ENCODE assay signal across 19 cellular contexts in the genomic region with DNA sequence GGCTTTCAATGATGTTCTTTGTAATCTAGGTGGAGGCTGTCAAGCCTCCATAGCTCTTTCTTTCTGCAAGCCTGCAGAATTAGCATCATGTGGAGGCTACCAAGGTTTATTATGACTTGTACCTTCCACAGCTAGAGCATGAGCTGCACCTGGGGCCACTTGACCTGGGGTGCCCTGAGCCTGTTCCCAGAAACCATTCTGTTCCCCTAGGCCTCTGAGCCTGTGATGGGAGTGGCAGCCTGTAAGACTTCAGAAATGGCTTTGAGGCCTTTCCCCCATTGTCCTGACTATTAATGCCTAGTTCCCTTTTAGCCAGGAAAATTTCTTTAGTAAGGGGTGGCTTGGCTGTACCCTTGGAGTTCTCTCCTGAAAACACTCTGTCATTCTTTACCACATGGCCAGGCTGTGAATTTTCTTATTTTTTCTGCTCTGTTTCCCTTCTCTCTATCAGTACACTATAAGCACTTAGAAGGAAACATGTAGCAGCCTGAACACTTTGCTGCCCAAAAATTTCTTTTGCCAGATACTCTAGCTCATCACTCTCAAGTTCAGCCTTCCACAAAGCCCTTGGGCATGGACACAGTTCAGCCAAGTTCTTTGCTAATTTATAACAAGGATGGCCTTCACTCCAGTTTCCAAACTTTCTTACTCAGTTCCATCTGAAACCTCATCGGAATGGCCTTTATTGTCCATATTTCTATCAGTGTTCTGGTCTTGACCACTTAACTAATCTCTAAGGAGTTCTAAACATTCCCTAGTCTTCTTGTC.
"Had no signal": no experiment of that assay in that cellular context is flagged by ENCODE, and none has a peak within 500 bp of the region (broad histone marks: within the 10 kb centered on the region; RNA-seq: fewer than 3 reads in every experiment).

No MANE protein-coding gene starts in this region.

- H3K27ac ChIP-seq: RWPE1 had no signal

- H3K9me3 ChIP-seq: SK-N-SH had no signal

- DNase-seq: KBM-7, MV-4-11, NCI-H1092, NCI-H1105 treated with DMSO at 0.1 percent for 48 hours, NCI-H1417 treated with DMSO at 0.1 percent for 48 hours, NCI-H146, NCI-H1694 treated with DMSO at 0.1 percent for 48 hours, NCI-H1930, NCI-H2081, NCI-H2107, NCI-H2227 treated with DMSO at 0.1 percent for 48 hours, NCI-H510A, NCI-H524 treated with DMSO at 0.1 percent for 48 hours, NCI-H69, NCI-H774, SHP77, SK-N-SH had no signal

- ATAC-seq: Panc1 had no signal

- H3K9ac ChIP-seq: SK-N-SH had no signal

- H3K4me2 ChIP-seq: SK-N-SH had no signal
